2 cellular contexts compared by ENCODE assay signal in the genomic region with DNA sequence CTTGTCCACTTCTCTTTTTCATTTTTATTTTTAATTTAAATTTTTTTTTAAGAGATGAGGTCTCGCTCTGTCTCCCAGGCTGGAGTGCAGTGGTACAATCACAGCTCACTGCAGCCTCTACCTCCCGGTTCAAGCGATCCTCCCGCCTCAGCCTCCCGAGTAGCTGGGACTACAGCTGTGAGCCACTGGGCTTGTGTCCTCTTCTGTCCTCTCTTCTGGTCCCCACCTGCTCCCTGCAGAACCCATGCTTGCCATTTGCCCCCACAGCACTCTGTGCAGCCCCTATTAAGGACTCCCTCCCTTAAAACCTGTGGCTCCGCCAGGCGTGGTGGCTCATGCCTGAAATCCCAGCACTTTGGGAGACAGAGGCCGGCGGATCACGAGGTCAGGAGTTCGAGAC.
TF ChIP-seq lines count a peak whose summit lies in the region.

No MANE protein-coding gene starts in this region.

TF ChIP-seq in endothelial cell of umbilical vein, 7 proteins besides CTCF, POLR2A, EP300 and RAD21 (continued from another document):
- no peak for TF ChIP-seq GATA2 (IDR thresholded peaks at IDR 0.05; ENCODE audit: insufficient read depth, insufficient read length, low read depth, low read length)
- TF ChIP-seq EZH2 (IDR thresholded peaks at IDR 0.05; ENCODE audit: borderline replicate concordance, low read depth, low read length, severe bottlenecking), result no peak
TF ChIP-seq in endothelial cell of umbilical vein: peak in this region for 0.

TF ChIP-seq in SK-N-SH treated with all-trans-retinoic acid at 6 μM for 48 hours, 23 proteins besides CTCF, POLR2A, EP300 and RAD21 (continued from another document):
- TF ChIP-seq, protein P1, sequence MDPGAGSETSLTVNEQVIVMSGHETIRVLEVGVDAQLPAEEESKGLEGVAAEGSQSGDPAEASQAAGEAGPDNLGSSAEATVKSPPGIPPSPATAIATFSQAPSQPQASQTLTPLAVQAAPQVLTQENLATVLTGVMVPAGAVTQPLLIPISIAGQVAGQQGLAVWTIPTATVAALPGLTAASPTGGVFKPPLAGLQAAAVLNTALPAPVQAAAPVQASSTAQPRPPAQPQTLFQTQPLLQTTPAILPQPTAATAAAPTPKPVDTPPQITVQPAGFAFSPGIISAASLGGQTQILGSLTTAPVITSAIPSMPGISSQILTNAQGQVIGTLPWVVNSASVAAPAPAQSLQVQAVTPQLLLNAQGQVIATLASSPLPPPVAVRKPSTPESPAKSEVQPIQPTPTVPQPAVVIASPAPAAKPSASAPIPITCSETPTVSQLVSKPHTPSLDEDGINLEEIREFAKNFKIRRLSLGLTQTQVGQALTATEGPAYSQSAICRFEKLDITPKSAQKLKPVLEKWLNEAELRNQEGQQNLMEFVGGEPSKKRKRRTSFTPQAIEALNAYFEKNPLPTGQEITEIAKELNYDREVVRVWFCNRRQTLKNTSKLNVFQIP (CRISPR knock-in tag; IDR thresholded peaks at IDR 0.05; ENCODE audit: borderline replicate concordance, low read depth), result no peak
- no peak for TF ChIP-seq ZNF70 (CRISPR knock-in tag; IDR thresholded peaks at IDR 0.05)
- TF ChIP-seq TSHZ2 (CRISPR knock-in tag; IDR thresholded peaks at IDR 0.05), result no peak
- no peak for TF ChIP-seq ZNF8 (CRISPR knock-in tag; IDR thresholded peaks at IDR 0.05)
- TF ChIP-seq ZC3H10 (CRISPR knock-in tag; IDR thresholded peaks at IDR 0.05), result no peak
- TF ChIP-seq, protein P2, sequence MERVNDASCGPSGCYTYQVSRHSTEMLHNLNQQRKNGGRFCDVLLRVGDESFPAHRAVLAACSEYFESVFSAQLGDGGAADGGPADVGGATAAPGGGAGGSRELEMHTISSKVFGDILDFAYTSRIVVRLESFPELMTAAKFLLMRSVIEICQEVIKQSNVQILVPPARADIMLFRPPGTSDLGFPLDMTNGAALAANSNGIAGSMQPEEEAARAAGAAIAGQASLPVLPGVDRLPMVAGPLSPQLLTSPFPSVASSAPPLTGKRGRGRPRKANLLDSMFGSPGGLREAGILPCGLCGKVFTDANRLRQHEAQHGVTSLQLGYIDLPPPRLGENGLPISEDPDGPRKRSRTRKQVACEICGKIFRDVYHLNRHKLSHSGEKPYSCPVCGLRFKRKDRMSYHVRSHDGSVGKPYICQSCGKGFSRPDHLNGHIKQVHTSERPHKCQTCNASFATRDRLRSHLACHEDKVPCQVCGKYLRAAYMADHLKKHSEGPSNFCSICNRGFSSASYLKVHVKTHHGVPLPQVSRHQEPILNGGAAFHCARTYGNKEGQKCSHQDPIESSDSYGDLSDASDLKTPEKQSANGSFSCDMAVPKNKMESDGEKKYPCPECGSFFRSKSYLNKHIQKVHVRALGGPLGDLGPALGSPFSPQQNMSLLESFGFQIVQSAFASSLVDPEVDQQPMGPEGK (CRISPR knock-in tag; IDR thresholded peaks at IDR 0.05; ENCODE audit: borderline replicate concordance), result no peak
- no peak for TF ChIP-seq SNAI2 (CRISPR knock-in tag; IDR thresholded peaks at IDR 0.05)
- TF ChIP-seq ARNTL (CRISPR knock-in tag; IDR thresholded peaks at IDR 0.05; ENCODE audit: borderline replicate concordance, low read depth), result no peak
